1 cellular context compared by ENCODE assay signal in the genomic region with DNA sequence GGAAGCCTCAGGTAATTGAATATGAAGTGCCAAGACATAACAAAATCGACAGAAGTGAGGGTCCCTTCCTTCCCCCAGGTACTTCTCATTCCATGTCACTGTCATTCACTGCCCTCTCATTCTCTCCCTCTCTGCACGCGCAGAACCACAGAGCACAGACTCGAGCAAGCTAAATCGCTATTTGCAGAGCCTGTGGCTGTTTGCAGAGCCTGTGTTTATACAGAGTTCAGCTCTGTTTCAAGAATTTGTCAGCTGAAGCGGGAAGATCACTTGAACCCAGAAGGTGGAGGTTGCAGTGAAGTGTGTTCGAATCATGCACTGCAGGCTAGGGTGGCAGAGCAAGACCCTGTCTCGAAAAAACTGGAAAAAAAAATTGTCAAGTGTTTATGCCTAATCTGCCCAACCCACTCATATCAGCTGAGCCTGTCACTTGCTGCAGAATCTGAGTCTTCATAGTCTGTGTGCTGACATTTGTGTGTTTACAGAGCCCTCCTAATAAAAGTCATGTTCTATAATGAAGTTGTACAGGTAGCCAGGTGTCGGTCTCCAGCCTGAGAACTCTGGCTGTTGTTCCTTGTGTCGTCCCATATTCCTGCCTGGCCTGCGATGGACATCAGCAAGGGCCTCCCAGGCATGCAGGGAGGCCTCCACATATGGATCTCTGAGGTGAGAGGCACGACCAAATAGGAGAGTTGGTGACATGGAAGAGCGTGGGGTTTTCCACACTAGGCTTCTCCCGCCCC.
TF ChIP-seq lines count a peak whose summit lies in the region.

No MANE protein-coding gene starts in this region.

TF ChIP-seq in HepG2, 621 proteins besides CTCF, POLR2A, EP300 and RAD21:
- TF ChIP-seq ZFP41 (CRISPR knock-in tag; IDR thresholded peaks at IDR 0.05; ENCODE audit: borderline replicate concordance) (no peak), ZSCAN21 (CRISPR knock-in tag; IDR thresholded peaks at IDR 0.05; ENCODE audit: borderline replicate concordance) (no peak), PREB (CRISPR knock-in tag; IDR thresholded peaks at IDR 0.05) (no peak), SOX6 (IDR thresholded peaks at IDR 0.05) (no peak), SOX6 (CRISPR knock-in tag; IDR thresholded peaks at IDR 0.05) (no peak), SYNCRIP (IDR thresholded peaks at IDR 0.05; ENCODE audit: insufficient read depth, low read depth, low read length) (no peak), ZNF17 (CRISPR knock-in tag; IDR thresholded peaks at IDR 0.05) (no peak)
- TF ChIP-seq, protein P1, sequence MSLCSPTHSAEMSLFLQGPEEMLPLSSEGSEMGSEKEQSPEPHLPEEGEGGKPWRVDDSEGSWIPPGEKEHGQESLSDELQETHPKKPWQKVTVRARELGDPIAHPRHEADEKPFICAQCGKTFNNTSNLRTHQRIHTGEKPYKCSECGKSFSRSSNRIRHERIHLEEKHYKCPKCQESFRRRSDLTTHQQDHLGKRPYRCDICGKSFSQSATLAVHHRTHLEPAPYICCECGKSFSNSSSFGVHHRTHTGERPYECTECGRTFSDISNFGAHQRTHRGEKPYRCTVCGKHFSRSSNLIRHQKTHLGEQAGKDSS (CRISPR knock-in tag; IDR thresholded peaks at IDR 0.05; ENCODE audit: borderline replicate concordance, low read depth) = no peak
